Comparison of ENCODE assay signal across 8 cellular contexts in the genomic region with DNA sequence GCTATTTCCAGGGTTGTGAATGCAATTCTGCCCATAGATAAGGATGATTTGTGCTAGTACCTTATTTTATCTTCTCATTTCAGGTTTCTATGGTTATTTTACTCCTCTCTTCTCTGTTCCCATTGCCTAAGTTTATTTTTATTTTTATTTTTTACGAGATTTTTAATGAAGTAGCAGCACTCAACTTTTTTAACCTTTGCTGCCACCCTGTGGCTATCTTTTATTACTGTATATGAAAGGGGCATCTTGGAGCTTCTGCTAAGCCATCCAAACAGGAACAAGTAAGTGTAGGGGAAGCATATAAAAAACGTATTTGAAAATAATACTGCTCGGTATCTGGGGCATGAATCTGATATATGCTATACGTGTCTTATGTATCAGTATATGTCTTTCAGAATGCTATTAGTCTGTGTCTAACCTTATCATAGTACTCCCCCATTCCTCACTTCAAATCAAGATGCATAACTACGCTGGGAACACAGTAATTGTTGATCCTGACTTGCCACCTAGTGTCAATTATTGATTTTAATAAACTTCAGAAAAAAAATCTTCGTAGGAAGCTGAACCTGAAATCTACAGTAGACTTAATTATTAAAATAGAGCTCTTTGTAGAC.
A peak's percentile ranks its signal among the peaks of the same experiment; 100 is the strongest.
DNase-seq lines count a peak whose midpoint lies in the region; ATAC-seq and TF ChIP-seq lines count a peak whose summit lies in the region.

No MANE protein-coding gene starts in this region.

- H3K27ac ChIP-seq in A673 (ENCODE audit: low read depth, low read length, poor library complexity, severe bottlenecking) (no peak overlapping the region), right lobe of liver (no peak overlapping the region)

- ATAC-seq in right lobe of liver (peak; percentile 56 to 69 (median 65)), GM21737 (IDR thresholded peaks at IDR 0.05; ENCODE audit: unreplicated experiment) (no peak), GM21619 (IDR thresholded peaks at IDR 0.05; ENCODE audit: unreplicated experiment) (no peak), HG03175 (IDR thresholded peaks at IDR 0.05; ENCODE audit: unreplicated experiment) (no peak)

- H3K4me1 ChIP-seq in A673 (ENCODE audit: insufficient read depth, low read length, poor library complexity, severe bottlenecking) (no peaks in the 10 kb centered on the region), right lobe of liver (no peaks in the 10 kb centered on the region)

- H3K4me3 ChIP-seq in A673 (ENCODE audit: low read depth, low read length, poor library complexity, severe bottlenecking), result no peak overlapping the region
- no peak overlapping the region for H3K4me3 ChIP-seq in right lobe of liver

- peak; percentile 59 for DNase-seq in A673 (ENCODE audit: low spot score)
- DNase-seq in ELR (ENCODE audit: low read depth), result peak; percentile 62
- peak; percentile 38 for DNase-seq in NCI-H460 (ENCODE audit: extremely low read depth, low read depth)
- DNase-seq in central memory CD4-positive, alpha-beta T cell, result peak; percentile 56
- no peak for DNase-seq in right lobe of liver

- no peaks in the 10 kb centered on the region for H3K9me3 ChIP-seq in A673 (ENCODE audit: low read depth, low read length, poor library complexity, severe bottlenecking)
- H3K9me3 ChIP-seq in right lobe of liver, result no peaks in the 10 kb centered on the region

- intact Hi-C loops in A673 (cut with micrococcal nuclease; ENCODE audit: unreplicated experiment) (loop anchor here (5.0 to 10.0 kb wide), 3 partner anchors 155 to 507 kb away; a partner anchor contains a TSS), right lobe of liver (cut with DNase I) (loop anchor here (10.0 kb wide), 2 partner anchors 375 to 385 kb away; a partner anchor contains a TSS)

- CTCF ChIA-PET in A673 (lab: Charles Lee), result interaction anchor here (0.6 to 2.0 kb wide), 9 partner anchors 9 to 505 kb away, joined by 3 to 31 read pairs (median 4); a partner anchor contains a TSS

- 17% methylated on average over 6 of the region's 6 CpGs for WGBS in right lobe of liver (ENCODE audit: insufficient coverage, low coverage, low lambda C conversion rate, missing lambda C conversion rate)

- POLR2A ChIA-PET in A673 (lab: Charles Lee; ENCODE audit: low non-redundant PET), result no interaction called here

- BruUV-seq in A673 (replicated peaks; lab: Mats Ljungman, UMichigan), result no TSS peak

- TF ChIP-seq CTCF in A673 (conservative IDR thresholded peaks at IDR 0.05; ENCODE audit: low read depth, low read length) (peak; percentile 73), right lobe of liver (IDR thresholded peaks at IDR 0.05) (peak; percentile 47 to 63 (median 60))

- no peak for TF ChIP-seq POLR2A in right lobe of liver (IDR thresholded peaks at IDR 0.05)

- H3K36me3 ChIP-seq in A673 (ENCODE audit: insufficient read depth, low read length, poor library complexity, severe bottlenecking) (no peaks in the 10 kb centered on the region), right lobe of liver (no peaks in the 10 kb centered on the region)

- H3K27me3 ChIP-seq in A673 (replicated peaks; ENCODE audit: insufficient read depth, low read depth, low read length, poor library complexity) (no peaks in the 10 kb centered on the region), right lobe of liver (no peaks in the 10 kb centered on the region)

Comparison
In these comparisons a context has a peak if more than half of its experiments do, and no peak if none do; other contexts are left out.
1. DNase-seq: peak in A673 (single experiment), ELR (single experiment), NCI-H460 (single experiment) and central memory CD4-positive, alpha-beta T cell (single experiment); none in right lobe of liver (0 of 3).
2. ATAC-seq: peak in right lobe of liver (4 of 4); none in GM21737 (single experiment), GM21619 (single experiment) and HG03175 (single experiment).